ENCODE assay signal across 9 cellular contexts in the genomic region with DNA sequence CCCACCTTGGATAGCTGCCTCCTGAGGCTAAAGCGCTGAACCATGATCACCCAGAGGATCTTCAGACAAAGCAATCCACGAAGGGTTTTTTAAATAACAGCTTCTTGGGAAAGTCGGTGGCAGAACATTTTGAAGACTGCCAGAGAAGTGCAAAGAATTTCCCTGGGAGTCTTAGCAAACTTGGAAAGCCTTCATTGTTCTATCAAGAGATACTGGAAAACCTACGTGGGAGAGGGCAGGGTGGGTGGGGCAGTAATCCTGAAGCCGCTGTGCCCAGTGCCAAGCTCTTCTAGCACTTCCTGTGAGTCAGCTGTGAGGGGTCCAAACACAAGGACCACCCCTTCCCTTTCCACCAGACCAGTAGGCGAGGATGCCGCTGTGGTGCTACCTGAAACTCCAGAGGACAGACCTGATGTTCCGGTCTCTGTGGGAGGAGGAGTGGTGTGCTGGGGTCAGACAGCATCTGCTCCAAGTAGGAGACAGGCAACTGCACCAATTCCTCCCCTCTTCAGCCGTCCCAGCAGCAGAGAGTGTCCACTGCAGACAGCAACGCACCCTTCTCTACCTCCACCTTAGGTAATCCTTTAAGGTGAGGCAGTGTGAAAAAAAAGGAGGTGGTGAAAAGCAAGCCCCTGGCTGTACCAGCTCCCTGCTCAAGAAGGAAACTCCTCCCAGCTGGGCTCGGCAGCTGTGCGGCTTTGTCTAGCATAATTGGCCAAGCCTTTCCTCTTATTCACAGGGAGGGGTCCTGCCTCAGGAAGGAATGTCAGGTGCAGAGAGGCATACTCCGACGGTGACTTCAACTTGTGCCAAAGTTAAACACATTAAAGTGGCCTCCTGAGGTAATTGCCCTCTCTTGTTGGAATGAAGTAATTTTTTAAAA.
DNase-seq lines count a peak whose midpoint lies in the region; ATAC-seq lines count a peak whose summit lies in the region.
"Had no signal": no experiment of that assay in that cellular context is flagged by ENCODE, and none has a peak within 500 bp of the region (broad histone marks: within the 10 kb centered on the region; RNA-seq: fewer than 3 reads in every experiment).

No MANE protein-coding gene starts in this region.

- H3K4me3 ChIP-seq in iPS-18c (ENCODE audit: insufficient read depth, low read depth, low read length) (peak overlapping the region; percentile 47), skin epidermis (peak overlapping the region; percentile 2 to 30 (median 12))

- no peak for ATAC-seq in HG02798 (IDR thresholded peaks at IDR 0.05; ENCODE audit: poor library complexity, unreplicated experiment)

- peak; percentile 1 for DNase-seq in activated T-cell treated with anti-CD3 and anti-CD28 coated beads for 48 hours (ENCODE audit: low read depth)
- no peak for DNase-seq in activated T-cell treated with anti-CD3 and anti-CD28 coated beads, Interleukin-2, amount 50 U/mL, for 1 hour
- peak; percentile 77 to 94 for DNase-seq in NCI-H2081 (lab: John Stamatoyannopoulos, UW)
- no peak for DNase-seq in stimulated activated naive CD4-positive, alpha-beta T cell treated with Interleukin-2 at 50 U/mL for 16 hours (lab: John Stamatoyannopoulos, UW)

- no peaks in the 10 kb centered on the region for H3K9me3 ChIP-seq in iPS-18c (ENCODE audit: control insufficient read depth, insufficient read depth, low read length)

- peak overlapping the region; percentile 34 for H3K27ac ChIP-seq in angular gyrus (ENCODE audit: low read depth, low read length)
- peak overlapping the region in 20 of 21 experiments; percentile 40 to 87 (median 70) for H3K27ac ChIP-seq in skin epidermis
- H3K27ac ChIP-seq: C4-2B had no signal

Comparison
In these comparisons a context has a peak if more than half of its experiments do, and no peak if none do; other contexts are left out.
1. DNase-seq: peak in activated T-cell treated with anti-CD3 and anti-CD28 coated beads for 48 hours (single experiment) and NCI-H2081 (2 of 2); none in activated T-cell treated with anti-CD3 and anti-CD28 coated beads, Interleukin-2, amount 50 U/mL, for 1 hour (single experiment) and stimulated activated naive CD4-positive, alpha-beta T cell treated with Interleukin-2 at 50 U/mL for 16 hours (single experiment).